In genomic region chr2:128232965-128233789, GRCh38 we compare ENCODE assay signal across 8 cellular contexts.
DNase-seq lines count a peak whose midpoint lies in the region; ATAC-seq and TF ChIP-seq lines count a peak whose summit lies in the region.

No MANE protein-coding gene starts in this region.

- peak; percentile 93 for TF ChIP-seq CTCF in colonic mucosa (IDR thresholded peaks at IDR 0.05)

- peak overlapping the region; percentile 60 for H3K4me3 ChIP-seq in colonic mucosa

- no peaks in the 10 kb centered on the region for H3K9me3 ChIP-seq in colonic mucosa

- H3K27ac ChIP-seq in colonic mucosa (peak overlapping the region; percentile 70), layer of hippocampus (ENCODE audit: low read depth, low read length) (peak overlapping the region; percentile 18)

- H3K27me3 ChIP-seq in colonic mucosa (no peaks in the 10 kb centered on the region), layer of hippocampus (ENCODE audit: control insufficient read depth, insufficient read depth, low read length) (no peaks in the 10 kb centered on the region)

- ATAC-seq in GM18870 (IDR thresholded peaks at IDR 0.05; ENCODE audit: unreplicated experiment) (peak; percentile 84), HG03135 (IDR thresholded peaks at IDR 0.05; ENCODE audit: unreplicated experiment) (peak; percentile 99)

- peak overlapping the region; percentile 38 to 83 for H3K9ac ChIP-seq in colonic mucosa (ENCODE audit: low read depth in 2 of 2, low read length in 2 of 2)

- intact Hi-C loops in colonic mucosa (cut with DNase I) = loop anchor here (2.0 to 10.0 kb wide), 2 partner anchors 54 to 168 kb away; no protein-coding TSS in a partner anchor

- DNase-seq in AG08396 (ENCODE audit: low spot score) (peak; percentile 94), NCI-H345 treated with DMSO at 0.1 percent for 48 hours (lab: John Stamatoyannopoulos, UW; ENCODE audit: unreplicated experiment) (peak; percentile 68), colonic mucosa (peak; percentile 92)
- DNase-seq in activated CD4-positive, alpha-beta T cell treated with anti-CD3 and anti-CD28 coated beads for 48 hours = peak; percentile 92
- DNase-seq in stimulated activated CD4-positive, alpha-beta T cell treated with anti-CD3 and anti-CD28 coated beads, Interleukin-1b, Interleukin-23, amount 100 ng/mL, for 1 hour (ENCODE audit: low read depth in 2 of 2) = peak; percentile 57 to 71

- no peaks in the 10 kb centered on the region for H3K4me1 ChIP-seq in colonic mucosa

- H3K36me3 ChIP-seq in colonic mucosa = no peaks in the 10 kb centered on the region

Comparison
In these comparisons a context has a peak if more than half of its experiments do, and no peak if none do; other contexts are left out.
1. Peak in every context shown above with its lines: DNase-seq, ATAC-seq, H3K4me3 ChIP-seq and H3K27ac ChIP-seq.